9 cellular contexts compared by ENCODE assay signal in the genomic region with DNA sequence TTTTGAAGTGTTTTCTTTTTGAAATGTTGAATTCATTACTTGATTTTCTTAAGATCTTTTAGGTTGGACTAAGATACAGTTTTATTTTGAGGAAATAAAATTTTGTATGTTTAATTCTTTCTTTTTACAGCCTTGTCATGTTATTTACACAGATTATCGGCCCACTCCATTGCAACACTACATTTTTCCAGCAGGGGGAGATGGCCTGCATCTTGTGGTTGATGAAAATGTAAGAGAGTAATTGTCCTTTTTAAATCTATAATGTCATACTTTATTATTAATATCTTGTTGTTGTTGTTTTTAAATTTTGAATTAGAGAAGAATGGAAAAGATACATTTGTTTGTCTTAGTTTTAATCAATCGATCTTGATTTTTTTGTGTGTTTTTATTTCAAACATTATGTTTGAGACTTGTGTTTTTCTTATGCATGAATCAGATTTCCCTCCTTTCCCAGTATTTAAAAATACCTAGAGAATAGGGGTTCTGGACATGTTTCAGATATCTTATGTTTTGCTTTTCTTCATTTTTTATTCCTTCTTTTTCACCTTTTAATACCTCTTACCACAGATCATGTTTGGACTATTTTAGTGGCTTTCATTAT.
A peak's percentile ranks its signal among the peaks of the same experiment; 100 is the strongest.
DNase-seq lines count a peak whose midpoint lies in the region; ATAC-seq and TF ChIP-seq lines count a peak whose summit lies in the region.
"Had no signal": no experiment of that assay in that cellular context is flagged by ENCODE, and none has a peak within 500 bp of the region (broad histone marks: within the 10 kb centered on the region; RNA-seq: fewer than 3 reads in every experiment).

No MANE protein-coding gene starts in this region.

- H3K9me3 Mint-ChIP-seq in nephron = no peaks in the 10 kb centered on the region
- no peaks in the 10 kb centered on the region for H3K9me3 Mint-ChIP-seq in stimulated activated naive CD8-positive, alpha-beta T cell treated with anti-CD3 and anti-CD28 coated beads, Interleukin-15, amount 100 ng/mL, for 72 hours
- H3K9me3 Mint-ChIP-seq: stimulated activated naive CD8-positive, alpha-beta T cell treated with anti-CD3 and anti-CD28 coated beads, Interleukin-15, Interleukin-2, amounts not matched to agents 100 ng/mL and 50 ng/mL, for 24 hours had no signal

- TF ChIP-seq CTCF in epithelial cell of esophagus (IDR thresholded peaks at IDR 0.05; ENCODE audit: insufficient read depth, low read depth, low read length, missing control alignments) (peak; percentile 88), nephron (IDR thresholded peaks at IDR 0.05; ENCODE audit: unreplicated experiment in 3 of 3) (peak; percentile 77 to 91 (median 86))

- H3K4me3 ChIP-seq in epithelial cell of esophagus (ENCODE audit: low read length) = no peak overlapping the region

- no peaks in the 10 kb centered on the region for H3K4me1 Mint-ChIP-seq in nephron
- peaks cover 5% of the 10 kb centered on the region for H3K4me1 Mint-ChIP-seq in stimulated activated naive CD8-positive, alpha-beta T cell treated with anti-CD3 and anti-CD28 coated beads, Interleukin-15, amount 100 ng/mL, for 72 hours

- H3K27ac Mint-ChIP-seq in nephron = peak overlapping the region; percentile 17 to 49 (median 28)
- H3K27ac Mint-ChIP-seq in stimulated activated naive CD8-positive, alpha-beta T cell treated with anti-CD3 and anti-CD28 coated beads, Interleukin-15, amount 100 ng/mL, for 72 hours = no peak overlapping the region
- H3K27ac Mint-ChIP-seq: stimulated activated naive CD8-positive, alpha-beta T cell treated with anti-CD3 and anti-CD28 coated beads, Interleukin-15, Interleukin-2, amounts not matched to agents 100 ng/mL and 50 ng/mL, for 24 hours had no signal

- H3K36me3 Mint-ChIP-seq in nephron (ENCODE audit: low read depth) = peaks cover 76% of the 10 kb centered on the region

- ATAC-seq in stimulated activated naive CD8-positive, alpha-beta T cell treated with anti-CD3 and anti-CD28 coated beads, Interleukin-15, amount 100 ng/mL, for 72 hours = no peak
- ATAC-seq in HG03457 (IDR thresholded peaks at IDR 0.05; ENCODE audit: unreplicated experiment) = no peak

- H3K4me3 Mint-ChIP-seq in nephron = no peak overlapping the region
- no peak overlapping the region for H3K4me3 Mint-ChIP-seq in stimulated activated naive CD8-positive, alpha-beta T cell treated with anti-CD3 and anti-CD28 coated beads, Interleukin-15, amount 100 ng/mL, for 72 hours
- H3K4me3 Mint-ChIP-seq: stimulated activated naive CD8-positive, alpha-beta T cell treated with anti-CD3 and anti-CD28 coated beads, Interleukin-15, Interleukin-2, amounts not matched to agents 100 ng/mL and 50 ng/mL, for 24 hours had no signal

- DNase-seq in NOMO-1 treated with DMSO at 0.1 percent for 48 hours (lab: John Stamatoyannopoulos, UW; ENCODE audit: unreplicated experiment) = peak; percentile 20
- DNase-seq in NOMO-1 treated with dmso at 0.1 percent for 144 hours (lab: John Stamatoyannopoulos, UW; ENCODE audit: unreplicated experiment) = no peak
- peak; percentile 56 for DNase-seq in NCI-H69 (lab: John Stamatoyannopoulos, UW)
- DNase-seq in activated CD8-positive, alpha-beta memory T cell treated with anti-CD3 and anti-CD28 coated beads, Interleukin-2, amount 50 U/mL, for 4 hours = peak; percentile 64
- DNase-seq in epithelial cell of esophagus (ENCODE audit: low read depth) = peak; percentile 70
- DNase-seq in stimulated activated naive CD8-positive, alpha-beta T cell treated with anti-CD3 and anti-CD28 coated beads, Interleukin-15, amount 100 ng/mL, for 72 hours = peak; percentile 49 to 61

- no peaks in the 10 kb centered on the region for H3K27me3 Mint-ChIP-seq in nephron (ENCODE audit: low read depth)
- no peaks in the 10 kb centered on the region for H3K27me3 Mint-ChIP-seq in stimulated activated naive CD8-positive, alpha-beta T cell treated with anti-CD3 and anti-CD28 coated beads, Interleukin-15, amount 100 ng/mL, for 72 hours
- H3K27me3 Mint-ChIP-seq: stimulated activated naive CD8-positive, alpha-beta T cell treated with anti-CD3 and anti-CD28 coated beads, Interleukin-15, Interleukin-2, amounts not matched to agents 100 ng/mL and 50 ng/mL, for 24 hours had no signal

Comparison
In these comparisons a context has a peak if more than half of its experiments do, and no peak if none do; other contexts are left out.
1. H3K27ac Mint-ChIP-seq: peak in nephron (3 of 3); none in stimulated activated naive CD8-positive, alpha-beta T cell treated with anti-CD3 and anti-CD28 coated beads, Interleukin-15, amount 100 ng/mL, for 72 hours (0 of 2).